27 cellular contexts compared by ENCODE assay signal in genomic region chr11:64296236-64296635, GRCh38. TPM values are rescaled to one million over a fixed set of nuclear protein-coding genes. Genes with fewer than 3 reads are reported as not detected.
"Had no signal": no experiment of that assay in that cellular context is flagged by ENCODE, and none has a peak within 500 bp of the region (broad histone marks: within the 10 kb centered on the region; RNA-seq: fewer than 3 reads in every experiment).

No MANE protein-coding gene starts in this region.

- H3K36me3 ChIP-seq: gastrocnemius medialis, heart right ventricle, right lobe of liver, tibial nerve had no signal

- H3K27ac ChIP-seq: gastrocnemius medialis, heart right ventricle, psoas muscle, right lobe of liver, testis, tibial nerve had no signal

- H3K27me3 ChIP-seq: testis had no signal

- DNase-seq: cortex of kidney; dorsolateral prefrontal cortex; effector CD8-positive, alpha-beta T cell; gastrocnemius medialis; heart right ventricle; hypothalamus; islet precursor cell; mammary epithelial cell; naive thymus-derived CD4-positive, alpha-beta T cell; nephron progenitor cell; psoas muscle; right lobe of liver; stimulated activated CD4-positive, alpha-beta T cell treated with anti-CD3 and anti-CD28 coated beads, Interleukin-4, amount 100 ng/mL, for 1 hour; stimulated activated CD8-positive, alpha-beta memory T cell treated with anti-CD3 and anti-CD28 coated beads, Interleukin-4, amount 100 ng/mL, for 48 hours; stimulated activated naive CD8-positive, alpha-beta T cell treated with anti-CD3 and anti-CD28 coated beads, Interleukin-15, amount 100 ng/mL, for 72 hours; testis had no signal

- H3K9me3 ChIP-seq: gastrocnemius medialis, heart right ventricle, psoas muscle, right lobe of liver, testis, tibial nerve had no signal

- H3K4me3 ChIP-seq: dorsolateral prefrontal cortex, gastrocnemius medialis, heart right ventricle, psoas muscle, right lobe of liver, testis, tibial nerve had no signal

- ATAC-seq: esophagus mucosa; gastrocnemius medialis; heart right ventricle; left lobe of liver; naive thymus-derived CD4-positive, alpha-beta T cell; psoas muscle; right lobe of liver; stimulated activated effector memory CD8-positive, alpha-beta T cell treated with anti-CD3 and anti-CD28 coated beads, Interleukin-12 subunit alpha, Interleukin-12 subunit beta, amount 100 ng/mL, for 72 hours; stimulated activated naive CD8-positive, alpha-beta T cell treated with anti-CD3 and anti-CD28 coated beads, Interleukin-15, amount 100 ng/mL, for 72 hours had no signal

RNA-seq across cellular contexts. Expression of gene CATSPERZ, which starts 3.9 kb away (rescaled TPM):
- total RNA-seq: fibroblast of villous mesenchyme, gastrocnemius medialis, heart right ventricle, left lobe of liver, lower leg skin, mammary epithelial cell, mesenteric fat pad, mononuclear cell, omental fat pad, psoas muscle, right lobe of liver, subcutaneous adipose tissue, tibial nerve, ureter had no signal
- polyA plus RNA-seq: naive thymus-derived CD4-positive, alpha-beta T cell had no signal

RNA-seq across cellular contexts. Expression of gene KCNK4, which starts 5.1 kb away (rescaled TPM):
- total RNA-seq: esophagus mucosa, fibroblast of villous mesenchyme, gastrocnemius medialis, heart right ventricle, left lobe of liver, lower leg skin, mammary epithelial cell, mesenteric fat pad, mononuclear cell, omental fat pad, psoas muscle, right lobe of liver, subcutaneous adipose tissue, ureter had no signal
- polyA plus RNA-seq: heart right ventricle; mammary epithelial cell; naive thymus-derived CD4-positive, alpha-beta T cell; psoas muscle had no signal
